In genomic region chr5:42894057-42894456, GRCh38 we compare ENCODE assay signal across 14 cellular contexts.
DNase-seq lines count a peak whose midpoint lies in the region; ATAC-seq and TF ChIP-seq lines count a peak whose summit lies in the region.
"Had no signal": no experiment of that assay in that cellular context is flagged by ENCODE, and none has a peak within 500 bp of the region (broad histone marks: within the 10 kb centered on the region; RNA-seq: fewer than 3 reads in every experiment).

No MANE protein-coding gene starts in this region.

- H3K36me3 Mint-ChIP-seq in nephron progenitor cell (ENCODE audit: low read depth) = no peaks in the 10 kb centered on the region

- no peaks in the 10 kb centered on the region for H3K4me1 Mint-ChIP-seq in nephron progenitor cell

- H3K27me3 Mint-ChIP-seq in nephron progenitor cell (ENCODE audit: low read depth, poor library complexity) = peaks cover 25% of the 10 kb centered on the region

- intact Hi-C loops in lower leg skin (cut with DNase I; ENCODE audit: low total_unique reads) = no loop called here

- peak; percentile 42 for TF ChIP-seq CTCF in epithelial cell of proximal tubule (conservative IDR thresholded peaks at IDR 0.05; ENCODE audit: low read depth, low read length)
- no peak for TF ChIP-seq CTCF in nephron progenitor cell (IDR thresholded peaks at IDR 0.05)
- TF ChIP-seq CTCF in lower leg skin (IDR thresholded peaks at IDR 0.05) = no peak

- DNase-seq in EL = peak; percentile 4
- peak; percentile 15 to 55 for DNase-seq in NCI-H1930 (lab: John Stamatoyannopoulos, UW)
- DNase-seq in epithelial cell of proximal tubule (ENCODE audit: low read depth) = no peak
- peak; percentile 29 for DNase-seq in nephron progenitor cell
- no peak for DNase-seq in activated CD4-positive, alpha-beta T cell treated with anti-CD3 and anti-CD28 coated beads for 4 hours
- DNase-seq in lower leg skin (ENCODE audit: low spot score in 2 of 2) = no peak
- DNase-seq in AML-193 (lab: John Stamatoyannopoulos, UW) = no peak
- DNase-seq: DMS153, dorsolateral prefrontal cortex, HCEC 1CT, NCI-H1105 treated with DMSO at 0.1 percent for 48 hours, WERI-Rb-1 had no signal

- no peak for ATAC-seq in HG02798 (IDR thresholded peaks at IDR 0.05; ENCODE audit: poor library complexity, unreplicated experiment)

- WGBS in lower leg skin, 2 donors = 50 to 74% methylated on average over 20 of the region's 20 CpGs

- no peak overlapping the region for H3K27ac Mint-ChIP-seq in nephron progenitor cell

- H3K9me3 Mint-ChIP-seq in nephron progenitor cell = peaks cover 3% of the 10 kb centered on the region

- H3K4me3 Mint-ChIP-seq in nephron progenitor cell = no peak overlapping the region

- TF ChIP-seq POLR2A in lower leg skin (IDR thresholded peaks at IDR 0.05) = no peak

- no peak overlapping the region for H3K4me3 ChIP-seq in epithelial cell of proximal tubule (ENCODE audit: low read depth, low read length)
- no peak overlapping the region for H3K4me3 ChIP-seq in lower leg skin (ENCODE audit: low read depth, poor library complexity, severe bottlenecking)
- H3K4me3 ChIP-seq: dorsolateral prefrontal cortex, thyroid gland had no signal

Comparison
In these comparisons a context has a peak if more than half of its experiments do, and no peak if none do; other contexts are left out.
1. DNase-seq: peak in EL (single experiment), NCI-H1930 (2 of 2) and nephron progenitor cell (single experiment); none in epithelial cell of proximal tubule (single experiment), activated CD4-positive, alpha-beta T cell treated with anti-CD3 and anti-CD28 coated beads for 4 hours (0 of 2), lower leg skin (0 of 2) and AML-193 (0 of 2).